In the genomic region with DNA sequence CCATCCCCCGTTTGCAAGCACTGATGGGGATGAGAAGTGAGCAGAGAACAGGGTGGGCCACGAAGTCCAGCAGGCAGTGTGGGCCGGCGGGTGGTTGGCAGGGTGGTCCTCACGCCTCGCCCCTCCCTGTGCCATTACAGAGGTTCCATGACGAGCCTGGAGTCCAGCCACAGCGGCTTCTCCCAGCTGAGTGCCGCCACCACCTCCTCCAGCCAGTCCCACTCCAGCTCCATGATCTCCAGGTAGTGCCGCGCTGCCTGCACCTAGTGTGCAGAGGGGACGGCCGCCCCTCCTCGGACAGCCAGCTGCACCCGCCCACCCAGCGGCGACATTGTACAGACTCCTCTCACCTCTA, we compare ENCODE assay signal across 22 cellular contexts.
DNase-seq lines count a peak whose midpoint lies in the region; ATAC-seq and TF ChIP-seq lines count a peak whose summit lies in the region.
"Had no signal": no experiment of that assay in that cellular context is flagged by ENCODE, and none has a peak within 500 bp of the region (broad histone marks: within the 10 kb centered on the region; RNA-seq: fewer than 3 reads in every experiment).

No MANE protein-coding gene starts in this region.

- TF ChIP-seq CTCF in SK-N-SH (IDR thresholded peaks at IDR 0.05) = no peak
- TF ChIP-seq CTCF in chondrocyte (IDR thresholded peaks at IDR 0.05) = no peak

- POLR2A ChIA-PET in SK-N-SH (lab: Yijun Ruan, JAX) = no interaction called here

- H3K4me1 Mint-ChIP-seq in chondrocyte (ENCODE audit: low read depth) = peaks cover 9% of the 10 kb centered on the region
- H3K4me1 Mint-ChIP-seq in stimulated activated naive B cell treated with anti-CD40 and anti-IgM and Interleukin-4, amounts not matched to agents 10 μg/mL and 1 μg/mL and 100 μg/mL, for 72 hours = peaks cover 44 to 65% of the 10 kb centered on the region in 2 donors

- H3K27ac Mint-ChIP-seq in chondrocyte (ENCODE audit: unreplicated experiment) = no peak overlapping the region
- H3K27ac Mint-ChIP-seq in stimulated activated naive B cell treated with anti-CD40 and anti-IgM and Interleukin-4, amounts not matched to agents 10 μg/mL and 1 μg/mL and 100 μg/mL, for 72 hours = peak overlapping the region; percentile 31

- H3K9me3 Mint-ChIP-seq in chondrocyte (ENCODE audit: low read depth) = no peaks in the 10 kb centered on the region
- H3K9me3 Mint-ChIP-seq in stimulated activated naive B cell treated with anti-CD40 and anti-IgM and Interleukin-4, amounts not matched to agents 10 μg/mL and 1 μg/mL and 100 μg/mL, for 72 hours = no peaks in the 10 kb centered on the region
- H3K9me3 Mint-ChIP-seq: CD4-positive, alpha-beta T cell had no signal

- H3K36me3 ChIP-seq in SK-N-SH (replicated peaks in 1 of 2; ENCODE audit: control insufficient read depth in 1 of 2, insufficient read depth in 2 of 2, low read length in 1 of 2) = peaks cover 77 to 83% of the 10 kb centered on the region in 2 experiments

- 92% methylated on average over 12 of the region's 17 CpGs for WGBS in SK-N-SH (ENCODE audit: low lambda C conversion rate)
- 76% methylated on average over 17 of the region's 17 CpGs for WGBS in right cardiac atrium

- H3K27me3 ChIP-seq in SK-N-SH (ENCODE audit: insufficient read depth) (no peaks in the 10 kb centered on the region), right cardiac atrium (ENCODE audit: control insufficient read depth, insufficient read depth) (no peaks in the 10 kb centered on the region)
- H3K27me3 ChIP-seq: SJSA1 had no signal

- intact Hi-C loops in right cardiac atrium (cut with DNase I) = loop anchor here in 3 of 4 donors (5.0 to 10.0 kb wide), 4 partner anchors 66 to 119 kb away; a partner anchor contains a TSS

- H3K27me3 Mint-ChIP-seq in chondrocyte (ENCODE audit: low read depth) = no peaks in the 10 kb centered on the region
- no peaks in the 10 kb centered on the region for H3K27me3 Mint-ChIP-seq in stimulated activated naive B cell treated with anti-CD40 and anti-IgM and Interleukin-4, amounts not matched to agents 10 μg/mL and 1 μg/mL and 100 μg/mL, for 72 hours
- H3K27me3 Mint-ChIP-seq: CD4-positive, alpha-beta T cell had no signal

- H3K9ac ChIP-seq in SK-N-SH = no peak overlapping the region

- no peak overlapping the region for H3K27ac ChIP-seq in SK-N-SH (ENCODE audit: low read depth in 2 of 2, low read length in 1 of 2)
- no peak overlapping the region for H3K27ac ChIP-seq in right cardiac atrium (ENCODE audit: low read length)
- H3K27ac ChIP-seq: 22Rv1, PC-9, RWPE1, SJSA1 had no signal

- no peak overlapping the region for H3K4me3 Mint-ChIP-seq in chondrocyte (ENCODE audit: unreplicated experiment)
- H3K4me3 Mint-ChIP-seq in stimulated activated naive B cell treated with anti-CD40 and anti-IgM and Interleukin-4, amounts not matched to agents 10 μg/mL and 1 μg/mL and 100 μg/mL, for 72 hours = no peak overlapping the region
- H3K4me3 Mint-ChIP-seq: CD4-positive, alpha-beta T cell had no signal

- H2AFZ ChIP-seq in SK-N-SH (ENCODE audit: low read depth) = no peak overlapping the region
- H2AFZ ChIP-seq: PC-9 had no signal

- H3K4me1 ChIP-seq in SK-N-SH (ENCODE audit: control insufficient read depth in 1 of 2, insufficient read depth in 2 of 2, low read depth in 1 of 2, low read length in 1 of 2) (no peaks in the 10 kb centered on the region), right cardiac atrium (ENCODE audit: control insufficient read depth, insufficient read depth, low read length) (no peaks in the 10 kb centered on the region)

- H4K20me1 ChIP-seq in SK-N-SH (ENCODE audit: insufficient read depth) = no peaks in the 10 kb centered on the region

- H3K4me2 ChIP-seq in SK-N-SH = no peak overlapping the region
- H3K4me2 ChIP-seq: PC-9 had no signal

- ATAC-seq in SK-N-SH treated with all-trans-retinoic acid at 6 μM for 48 hours (no peak), right cardiac atrium (peak; percentile 18 to 25), HG03439 (IDR thresholded peaks at IDR 0.05; ENCODE audit: unreplicated experiment) (no peak)
- ATAC-seq in stimulated activated naive B cell treated with anti-CD40 and anti-IgM and Interleukin-4, amounts not matched to agents 10 μg/mL and 1 μg/mL and 100 μg/mL, for 72 hours (replicated peaks) = no peak
- ATAC-seq: GM12878 had no signal

- peak; percentile 42 for DNase-seq in SK-N-SH
- DNase-seq in chondrocyte (ENCODE audit: low spot score) = peak; percentile 81
- DNase-seq in right cardiac atrium = no peak
- DNase-seq in stimulated activated naive B cell treated with anti-CD40 and anti-IgM and Interleukin-4, amounts not matched to agents 10 μg/mL and 1 μg/mL and 100 μg/mL, for 72 hours = no peak
- no peak for DNase-seq in amniotic stem cell (lab: John Stamatoyannopoulos, UW)
- DNase-seq in NOMO-1 treated with dmso at 0.1 percent for 144 hours (lab: John Stamatoyannopoulos, UW; ENCODE audit: unreplicated experiment) = no peak
- DNase-seq: CD4-positive, alpha-beta T cell; DMS153; EL; GOT3; KG1; MV-4-11; NCI-H187; NCI-H345; NCI-H524 treated with DMSO at 0.1 percent for 48 hours; PC-9 had no signal

- no peak for TF ChIP-seq EP300 in SK-N-SH (IDR thresholded peaks at IDR 0.05; ENCODE audit: borderline replicate concordance in 1 of 2, low read depth in 1 of 2, low read length in 1 of 2)

- no peak overlapping the region for H3K4me3 ChIP-seq in SK-N-SH (ENCODE audit: low read depth in 2 of 2, low read length in 1 of 2)
- no peak overlapping the region for H3K4me3 ChIP-seq in right cardiac atrium (ENCODE audit: low read length)
- H3K4me3 ChIP-seq: GM12878, PC-9, SJSA1 had no signal

- peaks cover 13% of the 10 kb centered on the region; the same call in 1 of the 2 replicates for H3K79me2 ChIP-seq in SK-N-SH (ENCODE audit: insufficient read depth)

- no peak for TF ChIP-seq RAD21 in SK-N-SH (IDR thresholded peaks at IDR 0.05; ENCODE audit: low read length)

- no peaks in the 10 kb centered on the region for H3K9me2 ChIP-seq in SK-N-SH

- H3K9me3 ChIP-seq in SK-N-SH (no peaks in the 10 kb centered on the region), right cardiac atrium (ENCODE audit: control insufficient read depth, low read length) (no peaks in the 10 kb centered on the region)
- H3K9me3 ChIP-seq: SJSA1 had no signal

- peaks cover 43% of the 10 kb centered on the region for H3K36me3 Mint-ChIP-seq in chondrocyte (ENCODE audit: low read depth)
- peaks cover 82 to 88% of the 10 kb centered on the region in 2 donors for H3K36me3 Mint-ChIP-seq in stimulated activated naive B cell treated with anti-CD40 and anti-IgM and Interleukin-4, amounts not matched to agents 10 μg/mL and 1 μg/mL and 100 μg/mL, for 72 hours

- peaks cover 5% of the 10 kb centered on the region for H3F3A ChIP-seq in SK-N-SH (replicated peaks; ENCODE audit: insufficient read depth)

- CTCF ChIA-PET in SK-N-SH (lab: Yijun Ruan, JAX) = interaction anchor here (0.6 to 3.8 kb wide), 13 partner anchors 10 to 346 kb away, joined by 3 to 22 read pairs (median 4); a partner anchor contains a TSS

TF ChIP-seq in SK-N-SH, 30 proteins besides CTCF, POLR2A, EP300 and RAD21 (continues in another document):
- no peak for TF ChIP-seq JUND (IDR thresholded peaks at IDR 0.05)
- TF ChIP-seq TEAD4 (IDR thresholded peaks at IDR 0.05; ENCODE audit: borderline replicate concordance, insufficient read depth) = no peak
- TF ChIP-seq FOXJ3 (CRISPR knock-in tag; IDR thresholded peaks at IDR 0.05) = no peak
- TF ChIP-seq SMC3 (IDR thresholded peaks at IDR 0.05; ENCODE audit: low read depth, low read length) = no peak
- no peak for TF ChIP-seq GABPA (IDR thresholded peaks at IDR 0.05; ENCODE audit: low read depth)
- TF ChIP-seq FOXM1 (IDR thresholded peaks at IDR 0.05; ENCODE audit: low read depth) = no peak
- no peak for TF ChIP-seq ELF1 (IDR thresholded peaks at IDR 0.05)
- no peak for TF ChIP-seq RCOR1 (IDR thresholded peaks at IDR 0.05; ENCODE audit: low read length)
- TF ChIP-seq, protein P1, sequence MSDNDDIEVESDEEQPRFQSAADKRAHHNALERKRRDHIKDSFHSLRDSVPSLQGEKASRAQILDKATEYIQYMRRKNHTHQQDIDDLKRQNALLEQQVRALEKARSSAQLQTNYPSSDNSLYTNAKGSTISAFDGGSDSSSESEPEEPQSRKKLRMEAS (IDR thresholded peaks at IDR 0.05; ENCODE audit: low read depth) = no peak
- TF ChIP-seq, protein P2, sequence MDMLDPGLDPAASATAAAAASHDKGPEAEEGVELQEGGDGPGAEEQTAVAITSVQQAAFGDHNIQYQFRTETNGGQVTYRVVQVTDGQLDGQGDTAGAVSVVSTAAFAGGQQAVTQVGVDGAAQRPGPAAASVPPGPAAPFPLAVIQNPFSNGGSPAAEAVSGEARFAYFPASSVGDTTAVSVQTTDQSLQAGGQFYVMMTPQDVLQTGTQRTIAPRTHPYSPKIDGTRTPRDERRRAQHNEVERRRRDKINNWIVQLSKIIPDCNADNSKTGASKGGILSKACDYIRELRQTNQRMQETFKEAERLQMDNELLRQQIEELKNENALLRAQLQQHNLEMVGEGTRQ (IDR thresholded peaks at IDR 0.05; ENCODE audit: borderline replicate concordance, low read depth, low read length) = no peak

TF ChIP-seq in SK-N-SH treated with all-trans-retinoic acid at 6 μM for 48 hours, 23 proteins besides CTCF, POLR2A, EP300 and RAD21 (continues in another document):
- TF ChIP-seq RARB (CRISPR knock-in tag; IDR thresholded peaks at IDR 0.05) = no peak
- TF ChIP-seq, protein P3, sequence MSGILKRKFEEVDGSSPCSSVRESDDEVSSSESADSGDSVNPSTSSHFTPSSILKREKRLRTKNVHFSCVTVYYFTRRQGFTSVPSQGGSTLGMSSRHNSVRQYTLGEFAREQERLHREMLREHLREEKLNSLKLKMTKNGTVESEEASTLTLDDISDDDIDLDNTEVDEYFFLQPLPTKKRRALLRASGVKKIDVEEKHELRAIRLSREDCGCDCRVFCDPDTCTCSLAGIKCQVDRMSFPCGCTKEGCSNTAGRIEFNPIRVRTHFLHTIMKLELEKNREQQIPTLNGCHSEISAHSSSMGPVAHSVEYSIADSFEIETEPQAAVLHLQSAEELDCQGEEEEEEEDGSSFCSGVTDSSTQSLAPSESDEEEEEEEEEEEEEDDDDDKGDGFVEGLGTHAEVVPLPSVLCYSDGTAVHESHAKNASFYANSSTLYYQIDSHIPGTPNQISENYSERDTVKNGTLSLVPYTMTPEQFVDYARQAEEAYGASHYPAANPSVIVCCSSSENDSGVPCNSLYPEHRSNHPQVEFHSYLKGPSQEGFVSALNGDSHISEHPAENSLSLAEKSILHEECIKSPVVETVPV (CRISPR knock-in tag; IDR thresholded peaks at IDR 0.05) = no peak

Comparison
In these comparisons a context has a peak if more than half of its experiments do, and no peak if none do; other contexts are left out.
1. DNase-seq: peak in SK-N-SH (single experiment) and chondrocyte (single experiment); none in right cardiac atrium (0 of 3), stimulated activated naive B cell treated with anti-CD40 and anti-IgM and Interleukin-4, amounts not matched to agents 10 μg/mL and 1 μg/mL and 100 μg/mL, for 72 hours (single experiment), amniotic stem cell (single experiment) and NOMO-1 treated with dmso at 0.1 percent for 144 hours (single experiment).
2. ATAC-seq: peak in right cardiac atrium (2 of 2); none in SK-N-SH treated with all-trans-retinoic acid at 6 μM for 48 hours (single experiment), stimulated activated naive B cell treated with anti-CD40 and anti-IgM and Interleukin-4, amounts not matched to agents 10 μg/mL and 1 μg/mL and 100 μg/mL, for 72 hours (0 of 2) and HG03439 (single experiment).